In the genomic region with DNA sequence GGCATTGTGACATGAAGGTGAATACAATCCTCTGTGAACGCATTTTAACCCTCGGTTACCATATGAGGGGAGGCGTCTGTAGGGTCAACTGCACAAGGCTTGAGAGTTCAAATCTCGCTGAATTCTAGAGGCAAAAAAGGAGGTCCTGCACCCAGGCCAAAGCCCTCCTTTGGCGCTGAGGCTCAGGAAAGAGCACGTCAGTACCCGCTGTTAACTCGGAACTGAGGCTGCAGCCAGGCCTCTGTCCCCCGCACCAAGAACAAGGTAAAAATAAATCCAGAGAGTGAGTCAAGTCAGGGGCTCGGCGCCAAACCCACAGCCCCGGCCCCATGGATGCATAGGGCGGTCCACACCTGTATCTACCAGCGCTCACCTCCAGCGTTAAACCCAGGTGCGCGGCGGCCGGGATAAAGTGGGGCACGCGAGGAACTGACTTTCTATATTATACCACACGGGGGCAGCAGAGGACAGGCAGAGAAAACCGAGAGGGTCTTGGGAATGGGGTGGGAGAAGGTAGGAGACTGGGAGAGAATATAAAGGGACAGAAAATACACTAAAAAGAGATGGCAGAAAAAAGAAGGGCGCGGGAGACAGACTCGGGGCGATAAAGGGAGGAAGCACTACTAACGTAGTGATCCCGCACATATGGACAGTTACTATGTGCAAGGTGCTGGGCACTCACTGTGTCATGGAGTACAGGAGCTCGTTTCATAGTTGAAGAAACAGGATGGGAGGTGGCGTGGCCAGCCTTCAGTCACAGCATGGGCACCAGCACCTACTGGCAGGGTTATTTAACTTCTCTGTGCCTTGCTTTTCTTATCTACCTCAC, we compare ENCODE assay signal across 9 cellular contexts. TPM values are rescaled to one million over a fixed set of nuclear protein-coding genes. Genes with fewer than 3 reads are reported as not detected.
A peak's percentile ranks its signal among the peaks of the same experiment; 100 is the strongest.
DNase-seq lines count a peak whose midpoint lies in the region; ATAC-seq, FAIRE-seq and TF ChIP-seq lines count a peak whose summit lies in the region.
"Had no signal": no experiment of that assay in that cellular context is flagged by ENCODE, and none has a peak within 500 bp of the region (broad histone marks: within the 10 kb centered on the region; RNA-seq: fewer than 3 reads in every experiment).

No MANE protein-coding gene starts in this region.

- no peak overlapping the region for H3K9ac ChIP-seq in HCT116 (ENCODE audit: low read length)
- H3K9ac ChIP-seq in GM12878 (ENCODE audit: control insufficient read depth, insufficient read depth, low read length), result no peak overlapping the region

- H3K4me3 ChIP-seq in HCT116 (replicated peaks in 1 of 2; ENCODE audit: low read depth in 1 of 2, low read length in 2 of 2) (no peak overlapping the region), GM12878 (no peak overlapping the region)

- no peak for FAIRE-seq in GM12878 (lab: Jason Lieb, UNC)

- RAD21 ChIA-PET in HCT116 (lab: Charles Lee; ENCODE audit: low non-redundant PET in 1 of 2, low total read pairs in 2 of 2, uncharacterized antibody in 2 of 2, unreplicated experiment in 2 of 2) (no interaction called here), GM12878 (lab: Charles Lee; ENCODE audit: unreplicated experiment) (interaction anchor here (0.7 to 2.2 kb wide), 6 partner anchors 236 to 337 kb away, joined by 3 to 18 read pairs (median 4); no protein-coding TSS in a partner anchor)

- POLR2A ChIA-PET in HCT116 (lab: Charles Lee), result no interaction called here
- POLR2A ChIA-PET in GM12878 (lab: Charles Lee), result interaction anchor here (1.0 kb wide), 1 partner anchor 11 kb away, joined by 3 read pairs; no protein-coding TSS in a partner anchor

- TF ChIP-seq POLR2A in HCT116 (IDR thresholded peaks at IDR 0.05; ENCODE audit: borderline replicate concordance, extremely low read depth, insufficient read depth, insufficient read length) (no peak), GM12878 (IDR thresholded peaks at IDR 0.05; ENCODE audit: low read depth, low read length) (no peak)

- H3K36me3 ChIP-seq in HCT116 (ENCODE audit: control insufficient read depth in 1 of 2, insufficient read depth in 2 of 2, low read length in 2 of 2) (no peaks in the 10 kb centered on the region), GM12878 (ENCODE audit: control insufficient read depth in 2 of 2, insufficient read depth in 2 of 2, low read length in 1 of 2) (no peaks in the 10 kb centered on the region)

- CTCF ChIA-PET in HCT116 (lab: Charles Lee) (interaction anchor here (1.2 to 1.7 kb wide), 2 partner anchors 236 to 824 kb away, joined by 3 to 15 read pairs; no protein-coding TSS in a partner anchor), GM12878 (lab: Yijun Ruan, JAX) (interaction anchor here (0.6 to 11.9 kb wide), 6 partner anchors 237 to 822 kb away, joined by 3 to 151 read pairs (median 8); no protein-coding TSS in a partner anchor)

- peak; percentile 92 for ATAC-seq in HCT116
- ATAC-seq in GM12878, result peak; percentile 86
- ATAC-seq: naive thymus-derived CD4-positive, alpha-beta T cell had no signal

- TF ChIP-seq CTCF in HCT116 (IDR thresholded peaks at IDR 0.05 in 2 of 3, conservative IDR thresholded peaks at IDR 0.05 in 1 of 3; ENCODE audit: borderline replicate concordance in 1 of 3, insufficient read depth in 1 of 3, low read depth in 2 of 3, low read length in 2 of 3) (peak; percentile 56 to 89 (median 83)), GM12878 (IDR thresholded peaks at IDR 0.05 in 2 of 3, conservative IDR thresholded peaks at IDR 0.05 in 1 of 3; ENCODE audit: control insufficient read depth in 2 of 3, extremely low read depth in 1 of 3, insufficient read depth in 1 of 3, low read depth in 3 of 3, low read length in 3 of 3) (peak; percentile 59 to 75 (median 70))

- no peaks in the 10 kb centered on the region for H4K20me1 ChIP-seq in HCT116 (ENCODE audit: insufficient read depth)
- H4K20me1 ChIP-seq in GM12878 (ENCODE audit: control insufficient read depth, insufficient read depth), result no peaks in the 10 kb centered on the region

- intact Hi-C loops in HCT116 (cut with micrococcal nuclease) (loop anchor here (1.0 to 10.0 kb wide), 5 partner anchors 237 to 821 kb away; no protein-coding TSS in a partner anchor), GM12878 (cut with micrococcal nuclease; ENCODE audit: unreplicated experiment) (loop anchor here (1.0 to 10.0 kb wide), 5 partner anchors 237 to 816 kb away; no protein-coding TSS in a partner anchor), posterior vena cava (cut with DNase I) (loop anchor here in 1 of 2 donors (10.0 kb wide), 1 partner anchor 336 kb away; no protein-coding TSS in a partner anchor)

- TF ChIP-seq RAD21 in HCT116 (IDR thresholded peaks at IDR 0.05; ENCODE audit: low read depth), result peak; percentile 93
- peak; percentile 91 for TF ChIP-seq RAD21 in GM12878 (IDR thresholded peaks at IDR 0.05; ENCODE audit: insufficient read depth, low read depth, low read length)

- no peak for TF ChIP-seq EP300 in GM12878 (IDR thresholded peaks at IDR 0.05; ENCODE audit: borderline replicate concordance in 1 of 2, control insufficient read depth in 1 of 2, low read depth in 2 of 2, low read length in 2 of 2)

- H3K4me2 ChIP-seq in HCT116 (ENCODE audit: low read length), result 0 out of 2 replicates have a peak overlapping the region, but pooled peaks have one; percentile 27
- no peak overlapping the region for H3K4me2 ChIP-seq in GM12878 (ENCODE audit: control insufficient read depth, insufficient read depth)

- DNase-seq in DMS79 treated with DMSO at 0.1 percent for 48 hours (lab: John Stamatoyannopoulos, UW), result peak; percentile 59
- peak; percentile 21 for DNase-seq in HCT116 (ENCODE audit: low read depth, low spot score)
- DNase-seq in NCI-H345 (lab: John Stamatoyannopoulos, UW), result peak; percentile 49
- DNase-seq in GM12878 (ENCODE audit: low read depth, low spot score), result no peak
- peak; percentile 17 for DNase-seq in kidney glomerular epithelial cell (lab: John Stamatoyannopoulos, UW)
- DNase-seq in stimulated activated CD8-positive, alpha-beta memory T cell treated with anti-CD3 and anti-CD28 coated beads, Interleukin-12 subunit alpha, Interleukin-12 subunit beta, amount 100 ng/mL, for 1 hour (ENCODE audit: low read depth), result peak; percentile 4
- DNase-seq in posterior vena cava (ENCODE audit: low spot score), result no peak
- DNase-seq in amniotic stem cell (lab: John Stamatoyannopoulos, UW), result no peak

- in situ Hi-C loops in GM12878 (cut with MboI), result loop anchor here (5.0 to 25.0 kb wide), 2 partner anchors 339 to 694 kb away; no protein-coding TSS in a partner anchor

- H3K4me1 ChIP-seq in HCT116 (ENCODE audit: control insufficient read depth in 1 of 2, insufficient read depth in 2 of 2, low read length in 2 of 2), result no peaks in the 10 kb centered on the region
- no peaks in the 10 kb centered on the region for H3K4me1 ChIP-seq in GM12878 (ENCODE audit: control insufficient read depth, insufficient read depth, low read length)

- H3K79me2 ChIP-seq in HCT116 (ENCODE audit: insufficient read depth, low read length) (no peaks in the 10 kb centered on the region), GM12878 (ENCODE audit: control insufficient read depth, insufficient read depth, low read length) (no peaks in the 10 kb centered on the region)

- BruUV-seq in HCT116 (replicated peaks; lab: Mats Ljungman, UMichigan) (no TSS peak), GM12878 (replicated peaks; lab: Mats Ljungman, UMichigan) (no TSS peak)

- H3K27ac ChIP-seq in HCT116 (ENCODE audit: low read depth, low read length), result no peak overlapping the region
- no peak overlapping the region for H3K27ac ChIP-seq in GM12878 (ENCODE audit: control insufficient read depth, insufficient read depth)

- SMC1A ChIA-PET in GM12878 (lab: Charles Lee; ENCODE audit: uncharacterized antibody, unreplicated experiment), result interaction anchor here (0.7 to 5.5 kb wide), 7 partner anchors 56 to 366 kb away, joined by 3 to 28 read pairs (median 4); no protein-coding TSS in a partner anchor

- H2AFZ ChIP-seq in HCT116 (ENCODE audit: low read depth, low read length, poor library complexity, severe bottlenecking), result peak overlapping the region; percentile 33
- H2AFZ ChIP-seq in GM12878 (ENCODE audit: control insufficient read depth, low read depth, low read length), result no peak overlapping the region

- WGBS in GM12878 (ENCODE audit: insufficient coverage, insufficient replicate concordance, low lambda C conversion rate, missing lambda C conversion rate), result 27% methylated on average over 31 of the region's 31 CpGs

- H3K9me3 ChIP-seq in HCT116 (ENCODE audit: control insufficient read depth in 1 of 2, insufficient read depth in 1 of 2, low read depth in 1 of 2, low read length in 2 of 2) (no peaks in the 10 kb centered on the region), GM12878 (replicated peaks; ENCODE audit: control insufficient read depth, insufficient read depth, low read length) (no peaks in the 10 kb centered on the region)

- H3K9me2 ChIP-seq in HCT116 (ENCODE audit: insufficient read depth), result no peaks in the 10 kb centered on the region

- H3K27me3 ChIP-seq in HCT116 (ENCODE audit: insufficient read depth, low read length) (peaks cover 34% of the 10 kb centered on the region), GM12878 (replicated peaks in 1 of 2; ENCODE audit: control insufficient read depth in 2 of 2, insufficient read depth in 2 of 2, low read length in 1 of 2) (no peaks in the 10 kb centered on the region)

TF ChIP-seq in HCT116, 20 proteins besides CTCF, POLR2A, EP300 and RAD21 (continues in another document):
- TF ChIP-seq SP1 (IDR thresholded peaks at IDR 0.05; ENCODE audit: low read depth), result no peak
- TF ChIP-seq TCF7L2 (IDR thresholded peaks at IDR 0.05; ENCODE audit: borderline replicate concordance, extremely low read depth, insufficient read depth, insufficient read length), result no peak

TF ChIP-seq in GM12878, 131 proteins besides CTCF, POLR2A, EP300 and RAD21 (continues in another document):
- no peak for TF ChIP-seq SPI1 (IDR thresholded peaks at IDR 0.05; ENCODE audit: borderline replicate concordance, insufficient read depth, low read depth, low read length)

RNA-seq across cellular contexts. Expression of gene DMRTA2, which starts 54.9 kb away (rescaled TPM):
- total RNA-seq in HCT116 (2021; ENCODE audit: unreplicated experiment) (not detected), GM12878 (2014; rRNA removed) (not detected in 2 replicates), GM12878 (2014; rRNA removed; fragmentation: Illumina TruSeq; extraction: Trizol) (not detected in 2 replicates), GM12878 (2021) (not detected in 2 replicates), posterior vena cava (not detected)
- polyA plus RNA-seq in HCT116 (2012), result not detected in 2 replicates
- total RNA-seq in GM12878 (2013; cell fraction: nucleolus; rRNA removed), result not detected in 2 replicates
- not detected for polyA plus RNA-seq in GM12878 (2011; ENCODE audit: low read depth)
- polyA plus RNA-seq in GM12878 (2011; rRNA removed) (not detected in 2 replicates), GM12878 (2014; fragmentation: Illumina TruSeq; extraction: Trizol) (not detected in 2 replicates), GM12878 (2014; fragmentation: Nextera tagmentation; extraction: Ambion mirVana) (not detected), GM12878 (2014; rRNA removed) (not detected in 2 replicates), GM12878 (2016; fragmentation: Nextera tagmentation; extraction: Ambion mirVana) (not detected)
- polyA plus RNA-seq in GM12878 (2011; cell fraction: cytosol; rRNA removed), result not detected in 2 replicates
- not detected in 2 replicates for polyA plus RNA-seq in GM12878 (2011; cell fraction: nucleus; rRNA removed)
- not detected in 2 replicates for polyA plus RNA-seq in GM12878 (2012)
- polyA minus RNA-seq in GM12878 (2011; rRNA and poly(A)+ RNA removed), result not detected in 2 replicates
- not detected in 2 replicates for polyA minus RNA-seq in GM12878 (2011; cell fraction: cytosol; rRNA and poly(A)+ RNA removed)
- polyA minus RNA-seq in GM12878 (2011; cell fraction: nucleus; rRNA and poly(A)+ RNA removed), result not detected in 2 replicates
- total RNA-seq: naive thymus-derived CD4-positive, alpha-beta T cell had no signal
- polyA plus RNA-seq: naive thymus-derived CD4-positive, alpha-beta T cell had no signal

Comparison
In these comparisons a context has a peak if more than half of its experiments do, and no peak if none do; other contexts are left out.
1. DNase-seq: peak in DMS79 treated with DMSO at 0.1 percent for 48 hours (single experiment), HCT116 (single experiment), NCI-H345 (single experiment), kidney glomerular epithelial cell (single experiment) and stimulated activated CD8-positive, alpha-beta memory T cell treated with anti-CD3 and anti-CD28 coated beads, Interleukin-12 subunit alpha, Interleukin-12 subunit beta, amount 100 ng/mL, for 1 hour (single experiment); none in GM12878 (single experiment), posterior vena cava (single experiment) and amniotic stem cell (single experiment).